In genomic region chr2:207599641-207600040, GRCh38 we compare ENCODE assay signal across 19 cellular contexts.
"Had no signal": no experiment of that assay in that cellular context is flagged by ENCODE, and none has a peak within 500 bp of the region (broad histone marks: within the 10 kb centered on the region; RNA-seq: fewer than 3 reads in every experiment).

No MANE protein-coding gene starts in this region.

- H3K9me3 ChIP-seq: left lung, mucosa of descending colon, right atrium auricular region, tibial nerve had no signal

- ATAC-seq: left lung, mucosa of descending colon, natural killer cell, T-helper 17 cell, WTC11 had no signal

- H3K36me3 Mint-ChIP-seq: natural killer cell had no signal

- H3K27me3 Mint-ChIP-seq: T-helper 17 cell had no signal

- H3K9me3 Mint-ChIP-seq: activated T-helper 1 cell treated with anti-CD3 and anti-CD28 coated beads, Interleukin-12 subunit alpha, Interleukin-12 subunit beta, Interleukin-2, Interleukin-4 antibody, amounts not matched to agents 30 ng/mL and 10 ng/mL and 1 ng/mL, durations not matched to agents 14 hours and 24 hours and 36 hours; endodermal cell; natural killer cell; WTC11 had no signal

- DNase-seq: activated CD4-positive, alpha-beta T cell treated with anti-CD3 and anti-CD28 coated beads for 48 hours; activated CD8-positive, alpha-beta memory T cell treated with anti-CD3 and anti-CD28 coated beads, Interleukin-2, amount 50 U/mL, for 48 hours; dorsolateral prefrontal cortex; endodermal cell; erythroblast; hippocampal formation; kidney; left lung; mucosa of descending colon; natural killer cell; stimulated activated CD4-positive, alpha-beta T cell treated with anti-CD3 and anti-CD28 coated beads, Interleukin-4, amount 100 ng/mL, for 24 hours; stimulated activated naive CD4-positive, alpha-beta T cell treated with Interleukin-2 at 50 U/mL for 16 hours; substantia nigra; T-helper 17 cell had no signal

- H3K27ac Mint-ChIP-seq: activated T-helper 1 cell treated with anti-CD3 and anti-CD28 coated beads, Interleukin-12 subunit alpha, Interleukin-12 subunit beta, Interleukin-2, Interleukin-4 antibody, amounts not matched to agents 30 ng/mL and 10 ng/mL and 1 ng/mL, durations not matched to agents 14 hours and 24 hours and 36 hours; endodermal cell; T-helper 17 cell; WTC11 had no signal

- H3K27ac ChIP-seq: left lung, right atrium auricular region, skin epidermis, tibial nerve had no signal

- H3K4me3 Mint-ChIP-seq: activated T-helper 1 cell treated with anti-CD3 and anti-CD28 coated beads, Interleukin-12 subunit alpha, Interleukin-12 subunit beta, Interleukin-2, Interleukin-4 antibody, amounts not matched to agents 30 ng/mL and 10 ng/mL and 1 ng/mL, durations not matched to agents 14 hours and 24 hours and 36 hours; endodermal cell; natural killer cell; T-helper 17 cell; WTC11 had no signal

- H3K4me3 ChIP-seq: dorsolateral prefrontal cortex, left lung, mucosa of descending colon, right atrium auricular region, skin epidermis, tibial nerve had no signal

- H3K27me3 ChIP-seq: dorsolateral prefrontal cortex, left lung, right atrium auricular region, tibial nerve had no signal
